In the genomic region with DNA sequence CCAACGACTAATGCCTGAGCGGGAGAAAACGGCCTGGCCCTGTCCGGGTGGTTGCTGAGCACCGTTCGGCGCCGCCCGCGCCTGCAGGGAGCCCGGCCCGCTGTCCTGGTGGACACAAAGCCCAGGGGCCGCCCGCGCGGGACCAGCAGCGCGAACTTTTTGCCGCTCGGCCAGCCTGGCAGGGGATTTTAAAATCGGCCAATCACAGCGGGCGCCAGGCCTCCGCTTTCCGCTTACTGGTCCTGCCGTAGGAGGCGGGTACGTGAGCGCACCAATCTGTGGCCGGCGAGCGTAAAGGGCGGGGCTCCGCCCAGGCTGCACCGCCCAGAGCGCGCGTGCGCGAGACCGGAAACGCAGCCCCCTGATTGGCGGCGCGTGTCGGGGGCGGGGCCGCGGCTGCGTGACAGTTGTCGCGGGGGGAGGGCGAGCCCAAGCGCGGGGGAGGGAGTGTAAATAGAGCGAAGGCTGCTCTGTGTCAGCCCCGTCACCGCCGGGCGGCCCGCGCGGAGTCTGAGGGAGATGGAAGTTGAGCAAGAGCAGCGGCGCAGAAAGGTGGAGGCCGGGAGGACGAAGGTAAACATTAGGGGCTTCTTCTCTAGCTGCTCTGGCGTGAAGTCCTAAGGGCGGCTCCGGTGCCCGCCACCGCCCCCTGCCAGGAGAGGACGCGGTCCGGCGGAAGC, we compare ENCODE assay signal across 8 cellular contexts. TPM values are rescaled to one million over a fixed set of nuclear protein-coding genes. Genes with fewer than 3 reads are reported as not detected.
A peak's percentile ranks its signal among the peaks of the same experiment; 100 is the strongest.
DNase-seq lines count a peak whose midpoint lies in the region; ATAC-seq, FAIRE-seq and TF ChIP-seq lines count a peak whose summit lies in the region.

A gene (minus strand): TSS at position 161 of the 680 bp plus-strand sequence. CDS start 1,132 bp downstream, outside the sequence.
A gene with protein sequence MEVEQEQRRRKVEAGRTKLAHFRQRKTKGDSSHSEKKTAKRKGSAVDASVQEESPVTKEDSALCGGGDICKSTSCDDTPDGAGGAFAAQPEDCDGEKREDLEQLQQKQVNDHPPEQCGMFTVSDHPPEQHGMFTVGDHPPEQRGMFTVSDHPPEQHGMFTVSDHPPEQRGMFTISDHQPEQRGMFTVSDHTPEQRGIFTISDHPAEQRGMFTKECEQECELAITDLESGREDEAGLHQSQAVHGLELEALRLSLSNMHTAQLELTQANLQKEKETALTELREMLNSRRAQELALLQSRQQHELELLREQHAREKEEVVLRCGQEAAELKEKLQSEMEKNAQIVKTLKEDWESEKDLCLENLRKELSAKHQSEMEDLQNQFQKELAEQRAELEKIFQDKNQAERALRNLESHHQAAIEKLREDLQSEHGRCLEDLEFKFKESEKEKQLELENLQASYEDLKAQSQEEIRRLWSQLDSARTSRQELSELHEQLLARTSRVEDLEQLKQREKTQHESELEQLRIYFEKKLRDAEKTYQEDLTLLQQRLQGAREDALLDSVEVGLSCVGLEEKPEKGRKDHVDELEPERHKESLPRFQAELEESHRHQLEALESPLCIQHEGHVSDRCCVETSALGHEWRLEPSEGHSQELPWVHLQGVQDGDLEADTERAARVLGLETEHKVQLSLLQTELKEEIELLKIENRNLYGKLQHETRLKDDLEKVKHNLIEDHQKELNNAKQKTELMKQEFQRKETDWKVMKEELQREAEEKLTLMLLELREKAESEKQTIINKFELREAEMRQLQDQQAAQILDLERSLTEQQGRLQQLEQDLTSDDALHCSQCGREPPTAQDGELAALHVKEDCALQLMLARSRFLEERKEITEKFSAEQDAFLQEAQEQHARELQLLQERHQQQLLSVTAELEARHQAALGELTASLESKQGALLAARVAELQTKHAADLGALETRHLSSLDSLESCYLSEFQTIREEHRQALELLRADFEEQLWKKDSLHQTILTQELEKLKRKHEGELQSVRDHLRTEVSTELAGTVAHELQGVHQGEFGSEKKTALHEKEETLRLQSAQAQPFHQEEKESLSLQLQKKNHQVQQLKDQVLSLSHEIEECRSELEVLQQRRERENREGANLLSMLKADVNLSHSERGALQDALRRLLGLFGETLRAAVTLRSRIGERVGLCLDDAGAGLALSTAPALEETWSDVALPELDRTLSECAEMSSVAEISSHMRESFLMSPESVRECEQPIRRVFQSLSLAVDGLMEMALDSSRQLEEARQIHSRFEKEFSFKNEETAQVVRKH (N-terminal part only) (plus strand): TSS at position 447 of the 680 bp plus-strand sequence. CDS start 73 bp downstream, at position 520.

- peaks cover 15% of the 10 kb centered on the region for H3K4me1 Mint-ChIP-seq in Caco-2 (ENCODE audit: low read depth, unreplicated experiment)

- TF ChIP-seq RAD21 in H1 (IDR thresholded peaks at IDR 0.05 in 1 of 2, conservative IDR thresholded peaks at IDR 0.05 in 1 of 2; ENCODE audit: low read depth in 2 of 2, low read length in 2 of 2): no peak

- H3K18ac ChIP-seq in H1 (ENCODE audit: extremely low read depth, low read length): peak within 1 kb of the TSS; percentile 96
- peak within 1 kb of the TSS; percentile 77 to 89 for H3K18ac ChIP-seq in mesenchymal stem cell (ENCODE audit: low read depth in 1 of 2, low read length in 2 of 2)

- H3K27me3 ChIP-seq in Caco-2 (replicated peaks; ENCODE audit: control insufficient read depth, insufficient read depth, low read length) (no peaks in the 10 kb centered on the region), H1 (replicated peaks in 1 of 4; ENCODE audit: control insufficient read depth in 3 of 4, extremely low read depth in 1 of 4, insufficient read depth in 3 of 4, low read length in 3 of 4) (no peaks in the 10 kb centered on the region), mesenchymal stem cell (ENCODE audit: control insufficient read depth in 1 of 2, insufficient read depth in 1 of 2, low read length in 2 of 2) (no peaks in the 10 kb centered on the region)

- TF ChIP-seq POLR2A in H1 (IDR thresholded peaks at IDR 0.05; ENCODE audit: control extremely low read depth in 1 of 2, low read depth in 2 of 2, low read length in 2 of 2): peak in 1 of 2 experiments; percentile 69; a peak in 2 of 3 replicates

- H3K4me2 ChIP-seq in H1 (ENCODE audit: insufficient read depth in 1 of 2, low read depth in 2 of 2, low read length in 2 of 2) (peak within 1 kb of the TSS; percentile 78 to 97), mesenchymal stem cell (ENCODE audit: low read length, poor library complexity, severe bottlenecking) (peak within 1 kb of the TSS; percentile 94)

- H2BK15ac ChIP-seq in H1 (ENCODE audit: low read length) (no peak within 1 kb of the TSS), mesenchymal stem cell (ENCODE audit: low read depth, poor library complexity, severe bottlenecking) (peak within 1 kb of the TSS; percentile 44)

- H3K4me3 ChIP-seq in Caco-2 (ENCODE audit: low read depth, low read length) (peak within 1 kb of the TSS; percentile 81), H1 (ENCODE audit: extremely low read depth in 1 of 4, insufficient read depth in 2 of 4, low read depth in 3 of 4, low read length in 4 of 4) (peak within 1 kb of the TSS; percentile 92 to 96 (median 94)), mesenchymal stem cell (ENCODE audit: insufficient read depth in 1 of 2, low read depth in 1 of 2, low read length in 2 of 2) (peak within 1 kb of the TSS; percentile 92 to 98)

- H3K23ac ChIP-seq in H1 (ENCODE audit: insufficient read length) (no peak within 1 kb of the TSS), mesenchymal stem cell (ENCODE audit: low read length in 2 of 2) (peak within 1 kb of the TSS in 1 of 2 experiments; percentile 79)

- peaks cover 14% of the 10 kb centered on the region for H3K23me2 ChIP-seq in H1 (ENCODE audit: low read depth, low read length)

- H2BK20ac ChIP-seq in H1 (ENCODE audit: low read length): no peak within 1 kb of the TSS

- POLR2A ChIA-PET in Caco-2 (lab: Charles Lee) (interaction anchor here (0.8 kb wide), 1 partner anchor 181 kb away, joined by 3 read pairs; no protein-coding TSS in a partner anchor), H1 (lab: Charles Lee; ENCODE audit: partially characterized antibody) (interaction anchor here (0.7 to 2.7 kb wide), 9 partner anchors 10 to 94 kb away, joined by 3 to 17 read pairs (median 5); a partner anchor contains a TSS)

- peak within 1 kb of the TSS; percentile 86 for H3K27ac ChIP-seq in H1 (ENCODE audit: low read depth, low read length)
- H3K27ac ChIP-seq in mesenchymal stem cell (ENCODE audit: low read length, poor library complexity, severe bottlenecking): peak within 1 kb of the TSS; percentile 84

- H3K79me1 ChIP-seq in H1 (ENCODE audit: low read depth, low read length) (peaks cover 17% of the 10 kb centered on the region), mesenchymal stem cell (replicated peaks; ENCODE audit: low read length, poor library complexity, severe bottlenecking) (peaks cover 25% of the 10 kb centered on the region)

- CTCF ChIA-PET in Caco-2 (lab: Charles Lee) (no interaction called here), H1 (lab: Charles Lee; ENCODE audit: partially characterized antibody) (interaction anchor here (0.8 to 1.2 kb wide), 2 partner anchors 11 to 352 kb away, joined by 3 read pairs; no protein-coding TSS in a partner anchor)

- no peaks in the 10 kb centered on the region for H3K27me3 Mint-ChIP-seq in Caco-2 (ENCODE audit: insufficient read depth, unreplicated experiment)

- 4% methylated on average over 67 of the region's 76 CpGs; no CpG with 5 or more reads in 1 of the 2 experiments for WGBS in H1 (ENCODE audit: extremely low coverage in 1 of 2, insufficient coverage in 1 of 2, insufficient read length in 1 of 2, insufficient replicate concordance in 2 of 2, low coverage in 1 of 2, low lambda C conversion rate in 2 of 2, missing lambda C conversion rate in 1 of 2), 2 experiments
- WGBS in mesenchymal stem cell: 0% methylated on average over 53 of the region's 76 CpGs

- peak within 1 kb of the TSS; percentile 99 for H4K8ac ChIP-seq in H1 (ENCODE audit: extremely low read depth, insufficient read depth, low read length)
- peak within 1 kb of the TSS; percentile 83 for H4K8ac ChIP-seq in mesenchymal stem cell (ENCODE audit: low read length)

- BruUV-seq in Caco-2 (replicated peaks; lab: Mats Ljungman, UMichigan): no TSS peak

- peak; percentile 68 for ATAC-seq in GM21390 (IDR thresholded peaks at IDR 0.05; ENCODE audit: unreplicated experiment)

- peaks cover 53% of the 10 kb centered on the region for H3K36me3 Mint-ChIP-seq in Caco-2 (ENCODE audit: insufficient read depth, unreplicated experiment)

- no peak within 1 kb of the TSS for H2BK12ac ChIP-seq in H1 (ENCODE audit: low read depth, low read length)
- H2BK12ac ChIP-seq in mesenchymal stem cell (ENCODE audit: low read length in 2 of 2): no peak within 1 kb of the TSS

- peaks cover 11 to 56% of the 10 kb centered on the region in 2 experiments for H3K79me2 ChIP-seq in H1 (ENCODE audit: control insufficient read depth in 1 of 2, insufficient read depth in 2 of 2, low read length in 2 of 2)

- H3K4me3 Mint-ChIP-seq in Caco-2 (ENCODE audit: unreplicated experiment): peak within 1 kb of the TSS; percentile 77

- H3K27ac Mint-ChIP-seq in Caco-2 (ENCODE audit: unreplicated experiment): peak within 1 kb of the TSS; percentile 91

- DNase-seq in Caco-2: peak; percentile 97 to 98
- peak in 75 of 76 experiments; percentile 87 to 100 (median 99) for DNase-seq in HUDEP-2 (lab: John Stamatoyannopoulos, UW; ENCODE audit: unreplicated experiment in 76 of 76)
- DNase-seq in NOMO-1 treated with dmso at 0.1 percent for 144 hours (lab: John Stamatoyannopoulos, UW; ENCODE audit: unreplicated experiment): peak; percentile 96
- peak; percentile 94 to 95 for DNase-seq in activated CD8-positive, alpha-beta memory T cell treated with anti-CD3 and anti-CD28 coated beads for 4 hours (ENCODE audit: low read depth in 2 of 2)
- DNase-seq in H1 (ENCODE audit: low read depth in 1 of 2, low spot score in 2 of 2): peak; percentile 88 to 96
- DNase-seq in mesenchymal stem cell: peak; percentile 97
- DNase-seq in stimulated activated CD8-positive, alpha-beta memory T cell treated with anti-CD3 and anti-CD28 coated beads, Interleukin-12 subunit alpha, Interleukin-12 subunit beta, amount 100 ng/mL, for 24 hours (ENCODE audit: extremely low read depth): peak; percentile 90

- no peaks in the 10 kb centered on the region for H3K9me3 Mint-ChIP-seq in Caco-2 (ENCODE audit: unreplicated experiment)

- H3K56ac ChIP-seq in H1 (replicated peaks; ENCODE audit: insufficient read length, low read depth, low read length): peak within 1 kb of the TSS; percentile 88

- H3K14ac ChIP-seq in H1 (ENCODE audit: insufficient read length): no peak within 1 kb of the TSS
- peak within 1 kb of the TSS in 1 of 2 experiments; percentile 73 for H3K14ac ChIP-seq in mesenchymal stem cell (ENCODE audit: low read length in 2 of 2)

- FAIRE-seq in H1 (lab: Jason Lieb, UNC): no peak

- H4K5ac ChIP-seq in H1 (ENCODE audit: insufficient read length, low read depth, low read length): peak within 1 kb of the TSS; percentile 89

- H3K4ac ChIP-seq in H1 (replicated peaks; ENCODE audit: insufficient read length, low read depth, low read length) (peak within 1 kb of the TSS; percentile 99), mesenchymal stem cell (ENCODE audit: low read depth in 1 of 2, low read length in 2 of 2) (peak within 1 kb of the TSS; percentile 58 to 77)

- H2BK5ac ChIP-seq in H1 (ENCODE audit: low read depth, low read length): peak within 1 kb of the TSS; percentile 90
- peak within 1 kb of the TSS; percentile 22 for H2BK5ac ChIP-seq in mesenchymal stem cell (ENCODE audit: low read depth, low read length, poor library complexity, severe bottlenecking)

- intact Hi-C loops in Caco-2 (cut with micrococcal nuclease; ENCODE audit: unreplicated experiment): loop anchor here (2.0 to 5.0 kb wide), 2 partner anchors 37 to 97 kb away; a partner anchor contains a TSS

- H3K9ac ChIP-seq in H1 (replicated peaks in 1 of 4; ENCODE audit: extremely low read depth in 1 of 4, low read depth in 3 of 4, low read length in 3 of 4) (peak within 1 kb of the TSS; percentile 79 to 98 (median 92)), mesenchymal stem cell (ENCODE audit: low read length) (peak within 1 kb of the TSS; percentile 92)

- peak within 1 kb of the TSS; percentile 94 for H4K91ac ChIP-seq in H1 (replicated peaks; ENCODE audit: insufficient read length, low read length)
- H4K91ac ChIP-seq in mesenchymal stem cell (ENCODE audit: low read length): peak within 1 kb of the TSS; percentile 64

- no peak within 1 kb of the TSS for H2AK5ac ChIP-seq in H1 (ENCODE audit: low read depth, low read length)
- H2AK5ac ChIP-seq in mesenchymal stem cell (ENCODE audit: low read length, severe bottlenecking): no peak within 1 kb of the TSS

- H3K36me3 ChIP-seq in Caco-2 (ENCODE audit: control insufficient read depth, insufficient read depth, low read length) (no peaks in the 10 kb centered on the region), H1 (ENCODE audit: control insufficient read depth in 2 of 4, insufficient read depth in 4 of 4, low read length in 3 of 4) (peaks cover 0 to 8% (median 7%) of the 10 kb centered on the region in 4 experiments; a peak in 4 of 8 replicates), mesenchymal stem cell (ENCODE audit: control insufficient read depth in 1 of 2, insufficient read depth in 2 of 2, low read depth in 1 of 2, low read length in 2 of 2) (peaks cover 10 to 16% of the 10 kb centered on the region in 2 experiments)

- no peak; a peak in 1 of 3 replicates for TF ChIP-seq EP300 in H1 (IDR thresholded peaks at IDR 0.05; ENCODE audit: borderline replicate concordance in 1 of 2, low read depth in 2 of 2, low read length in 2 of 2)

- H3K9me3 ChIP-seq in Caco-2 (no peaks in the 10 kb centered on the region), H1 (ENCODE audit: insufficient read depth in 2 of 2, low read depth in 1 of 2, low read length in 1 of 2) (no peaks in the 10 kb centered on the region), mesenchymal stem cell (ENCODE audit: control insufficient read depth, low read length) (no peaks in the 10 kb centered on the region)

- peaks cover 5 to 19% of the 10 kb centered on the region in 2 experiments for H4K20me1 ChIP-seq in H1 (replicated peaks in 1 of 2; ENCODE audit: control insufficient read depth in 1 of 2, insufficient read depth in 2 of 2, low read length in 2 of 2)

- peaks cover 11% of the 10 kb centered on the region for H3K4me1 ChIP-seq in Caco-2
- H3K4me1 ChIP-seq in H1 (replicated peaks in 1 of 4; ENCODE audit: control insufficient read depth in 3 of 4, insufficient read depth in 4 of 4, low read length in 3 of 4): peaks cover 0 to 9% (median 6%) of the 10 kb centered on the region in 4 experiments; a peak in 6 of 7 replicates
- H3K4me1 ChIP-seq in mesenchymal stem cell (ENCODE audit: control insufficient read depth, insufficient read depth, low read depth, low read length): peaks cover 11% of the 10 kb centered on the region

- H2BK120ac ChIP-seq in H1 (replicated peaks; ENCODE audit: low read depth, low read length) (no peak within 1 kb of the TSS), mesenchymal stem cell (ENCODE audit: low read depth, low read length) (peak within 1 kb of the TSS; percentile 21)

- TF ChIP-seq CTCF in Caco-2 (IDR thresholded peaks at IDR 0.05; ENCODE audit: insufficient read depth in 1 of 2, low read depth in 1 of 2, low read length in 1 of 2, severe bottlenecking in 1 of 2, unreplicated experiment in 1 of 2): no peak
- no peak for TF ChIP-seq CTCF in H1 (IDR thresholded peaks at IDR 0.05; ENCODE audit: control extremely low read depth in 1 of 3, insufficient read depth in 1 of 3, low read depth in 1 of 3, low read length in 3 of 3)

- H2AFZ ChIP-seq in H1 (ENCODE audit: low read length) (no peak within 1 kb of the TSS), mesenchymal stem cell (ENCODE audit: low read depth, low read length) (peak within 1 kb of the TSS; percentile 54)

RNA-seq across cellular contexts. Expression of the first gene that starts in this region (rescaled TPM):
- total RNA-seq in Caco-2 (2022): 17.7 and 18.6 TPM in 2 replicates
- total RNA-seq in H1 (2021; fragmentation: NEBNext Ultra II Directional; extraction: Animal tissue kit (Norgen Biotek cat#: 25700)): 22.4 and 26.1 TPM in 2 replicates
- polyA plus RNA-seq in H1 (2011; rRNA removed): 13.8 and 27.8 TPM in 2 replicates
- polyA plus RNA-seq in H1 (2011; cell fraction: cytosol; rRNA removed): 26.1 TPM
- 101 TPM for polyA plus RNA-seq in H1 (2011; cell fraction: nucleus; rRNA removed)
- 14.7 to 21.7 TPM (median 19.3 TPM) in 4 replicates for polyA plus RNA-seq in H1 (2012, experiment 1 of 2)
- polyA plus RNA-seq in H1 (2012, experiment 2 of 2): 9.2 TPM
- polyA plus RNA-seq in H1 (2013, experiment 1 of 2): 20.8 TPM
- polyA plus RNA-seq in H1 (2013, experiment 2 of 2): 17.7 TPM
- 12.4 and 19.3 TPM in 2 replicates for polyA minus RNA-seq in H1 (2011; rRNA and poly(A)+ RNA removed)
- polyA minus RNA-seq in H1 (2011; cell fraction: cytosol; rRNA and poly(A)+ RNA removed): 13.4 TPM
- 45.4 TPM for polyA minus RNA-seq in H1 (2011; cell fraction: nucleus; rRNA and poly(A)+ RNA removed)
- 2.0 TPM for polyA plus RNA-seq in mesenchymal stem cell (2013, experiment 1 of 2)
- 1.7 TPM for polyA plus RNA-seq in mesenchymal stem cell (2013, experiment 2 of 2)

RNA-seq across cellular contexts. Expression of the second gene that starts in this region (rescaled TPM):
- total RNA-seq in Caco-2 (2022): 38.4 and 44.2 TPM in 2 replicates
- total RNA-seq in H1 (2021; fragmentation: NEBNext Ultra II Directional; extraction: Animal tissue kit (Norgen Biotek cat#: 25700)): 39.5 and 45.1 TPM in 2 replicates
- 9.9 and 12.0 TPM in 2 replicates for polyA plus RNA-seq in H1 (2011; rRNA removed)
- polyA plus RNA-seq in H1 (2011; cell fraction: cytosol; rRNA removed): 14.8 TPM
- polyA plus RNA-seq in H1 (2011; cell fraction: nucleus; rRNA removed): 59.4 TPM
- 22.2 to 29.2 TPM (median 25.6 TPM) in 4 replicates for polyA plus RNA-seq in H1 (2012, experiment 1 of 2)
- 4.6 TPM for polyA plus RNA-seq in H1 (2012, experiment 2 of 2)
- 16.7 TPM for polyA plus RNA-seq in H1 (2013, experiment 1 of 2)
- polyA plus RNA-seq in H1 (2013, experiment 2 of 2): 13.8 TPM
- polyA minus RNA-seq in H1 (2011; rRNA and poly(A)+ RNA removed): 79.7 and 87.0 TPM in 2 replicates
- polyA minus RNA-seq in H1 (2011; cell fraction: cytosol; rRNA and poly(A)+ RNA removed): 19.8 TPM
- 25.9 TPM for polyA minus RNA-seq in H1 (2011; cell fraction: nucleus; rRNA and poly(A)+ RNA removed)
- 6.7 TPM for polyA plus RNA-seq in mesenchymal stem cell (2013, experiment 1 of 2)
- 5.3 TPM for polyA plus RNA-seq in mesenchymal stem cell (2013, experiment 2 of 2)

Comparison
In these comparisons a context has a peak if more than half of its experiments do, and no peak if none do; other contexts are left out.
1. Peak in every context shown above with its lines: DNase-seq, ATAC-seq, H3K4me3 ChIP-seq and H3K27ac ChIP-seq.